15 cellular contexts compared by ENCODE assay signal in the genomic region with DNA sequence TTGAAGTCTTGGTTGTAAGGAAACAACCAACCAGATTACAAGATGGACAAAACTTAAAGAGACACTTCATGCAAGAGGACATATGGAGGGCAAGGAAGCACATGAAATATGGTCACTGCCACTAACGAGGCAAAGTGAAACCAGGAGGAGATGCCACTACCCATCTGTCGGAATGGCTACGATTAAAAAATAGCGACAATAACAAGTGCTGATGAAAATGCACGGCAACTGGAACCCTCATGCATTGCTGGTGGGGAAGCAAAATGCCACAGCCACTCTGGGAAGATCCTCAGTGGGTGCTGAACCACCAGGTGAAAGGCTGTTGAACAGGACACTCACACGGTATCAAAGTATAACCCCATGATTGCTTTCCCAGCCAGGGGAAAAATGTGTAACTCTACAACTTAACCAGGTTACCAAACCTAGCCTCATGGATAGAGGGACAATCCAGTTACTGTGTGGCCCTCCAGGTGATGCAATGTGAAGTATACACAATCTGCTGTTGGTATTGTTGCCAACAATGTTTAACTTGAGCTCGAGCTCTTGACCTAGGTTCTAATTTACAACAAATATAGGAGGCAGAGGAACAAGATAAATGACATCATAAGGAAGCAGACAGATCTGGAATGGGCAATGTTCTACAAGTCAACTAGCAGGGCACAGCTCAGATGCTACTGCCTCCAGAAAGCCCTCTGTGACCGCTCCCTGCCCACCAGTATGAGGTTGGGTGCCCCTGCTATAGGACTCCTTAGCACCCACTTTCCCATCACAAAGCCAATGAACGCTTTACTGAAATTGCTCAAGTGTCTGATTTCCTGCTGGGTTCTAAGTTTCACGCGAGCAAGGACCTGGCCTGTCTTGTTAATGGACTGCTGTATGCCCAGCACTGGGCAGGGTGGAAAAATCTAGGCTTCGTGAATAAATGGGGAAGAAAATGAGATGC. TPM values are rescaled to one million over a fixed set of nuclear protein-coding genes. Genes with fewer than 3 reads are reported as not detected.
DNase-seq lines count a peak whose midpoint lies in the region; ATAC-seq and TF ChIP-seq lines count a peak whose summit lies in the region.
"Had no signal": no experiment of that assay in that cellular context is flagged by ENCODE, and none has a peak within 500 bp of the region (broad histone marks: within the 10 kb centered on the region; RNA-seq: fewer than 3 reads in every experiment).

No MANE protein-coding gene starts in this region.

- H3K9me3 ChIP-seq in BLaER1 (peaks cover 15% of the 10 kb centered on the region), skeletal muscle tissue (ENCODE audit: control insufficient read depth in 3 of 3, low read length in 3 of 3) (no peaks in the 10 kb centered on the region)
- H3K9me3 ChIP-seq: thoracic aorta had no signal

- peak overlapping the region in 4 of 5 experiments; percentile 27 to 77 (median 63) for H3K27ac Mint-ChIP-seq in brain

- no peak overlapping the region for H3K4me3 Mint-ChIP-seq in brain

- no peaks in the 10 kb centered on the region for H3K27me3 Mint-ChIP-seq in brain

- H3K4me1 ChIP-seq in BLaER1 (peaks cover 32% of the 10 kb centered on the region), skeletal muscle tissue (ENCODE audit: control insufficient read depth in 3 of 3, insufficient read depth in 3 of 3, low read length in 3 of 3) (peaks cover 13 to 22% (median 14%) of the 10 kb centered on the region in 3 donors)

- peak overlapping the region; percentile 28; the same call in 1 of the 2 replicates for H3K27ac ChIP-seq in BLaER1
- H3K27ac ChIP-seq in skeletal muscle tissue (ENCODE audit: low read depth, low read length) = peak overlapping the region; percentile 67

- H3K4me1 Mint-ChIP-seq in brain = peaks cover 77% of the 10 kb centered on the region

- no peak overlapping the region for H3K4me3 ChIP-seq in BLaER1
- no peak overlapping the region for H3K4me3 ChIP-seq in skeletal muscle tissue (ENCODE audit: low read length in 3 of 3)
- H3K4me3 ChIP-seq: thoracic aorta had no signal

- peak overlapping the region; percentile 82 for H3K4me2 ChIP-seq in BLaER1

- H3K9me3 Mint-ChIP-seq in brain = peaks cover 0 to 4% (median 3%) of the 10 kb centered on the region in 5 experiments

- no peak for TF ChIP-seq CTCF in brain (conservative IDR thresholded peaks at IDR 0.05)

- H3K36me3 ChIP-seq in BLaER1 = no peaks in the 10 kb centered on the region
- no peaks in the 10 kb centered on the region for H3K36me3 ChIP-seq in skeletal muscle tissue (ENCODE audit: control insufficient read depth in 3 of 3, insufficient read depth in 3 of 3, low read length in 3 of 3)
- H3K36me3 ChIP-seq: thoracic aorta had no signal

- peak; percentile 16 for ATAC-seq in left lobe of liver

- DNase-seq in left lobe of liver (ENCODE audit: low spot score) (no peak), AG08395 (ENCODE audit: low spot score) (no peak), NCI-H1436 (lab: John Stamatoyannopoulos, UW) (no peak), SW480 (ENCODE audit: low spot score) (no peak), NCI-H526 (lab: John Stamatoyannopoulos, UW) (no peak)
- DNase-seq: activated CD4-positive, alpha-beta T cell treated with anti-CD3 and anti-CD28 coated beads, Interleukin-2, amount 50 U/mL, for 48 hours; activated effector memory CD4-positive, alpha-beta T cell treated with Interleukin-2 at 50 U/mL for 16 hours; DMS79; NCI-H1417 treated with DMSO at 0.1 percent for 48 hours; NCI-H524 treated with DMSO at 0.1 percent for 48 hours; RPMI8226 had no signal

- peaks cover 57% of the 10 kb centered on the region for H3K36me3 Mint-ChIP-seq in brain

- H3K27me3 ChIP-seq in BLaER1 (no peaks in the 10 kb centered on the region), skeletal muscle tissue (ENCODE audit: control insufficient read depth in 3 of 3, insufficient read depth in 3 of 3, low read length in 3 of 3) (no peaks in the 10 kb centered on the region)

- H4K20me1 ChIP-seq in BLaER1 = peaks cover 18% of the 10 kb centered on the region

- H3K9ac ChIP-seq in BLaER1 (no peak overlapping the region; the same call in 1 of the 2 replicates), skeletal muscle tissue (ENCODE audit: low read depth in 1 of 3, low read length in 3 of 3) (no peak overlapping the region)

RNA-seq across cellular contexts. Expression of a gene that starts 25.8 kb away (rescaled TPM):
- 16.3 TPM for polyA plus RNA-seq in brain (ENCODE audit: insufficient read depth, low read depth, low replicate concordance)
- total RNA-seq in left lobe of liver (3.8 TPM), skeletal muscle tissue (12.0 TPM)
